12 cellular contexts compared by ENCODE assay signal in genomic region chrX:35561985-35562384, GRCh38.
DNase-seq lines count a peak whose midpoint lies in the region; ATAC-seq and TF ChIP-seq lines count a peak whose summit lies in the region.
"Had no signal": no experiment of that assay in that cellular context is flagged by ENCODE, and none has a peak within 500 bp of the region (broad histone marks: within the 10 kb centered on the region; RNA-seq: fewer than 3 reads in every experiment).

No MANE protein-coding gene starts in this region.

- no peak overlapping the region for H3K23ac ChIP-seq in mesendoderm (ENCODE audit: low read length)

- no peak overlapping the region for H2AK5ac ChIP-seq in mesendoderm (ENCODE audit: low read length)

- no peak for TF ChIP-seq POLR2A in body of pancreas (IDR thresholded peaks at IDR 0.05)

- no peak overlapping the region for H3K56ac ChIP-seq in mesendoderm (ENCODE audit: low read length)

- no peaks in the 10 kb centered on the region for H3K27me3 ChIP-seq in HUES48 (ENCODE audit: control insufficient read depth, insufficient read depth, low read length)
- no peaks in the 10 kb centered on the region for H3K27me3 ChIP-seq in body of pancreas
- no peaks in the 10 kb centered on the region for H3K27me3 ChIP-seq in mesendoderm (ENCODE audit: insufficient read depth, low read length, poor library complexity)
- H3K27me3 ChIP-seq: BE2C had no signal

- H3K4me2 ChIP-seq in mesendoderm (ENCODE audit: low read length), result no peak overlapping the region

- H3K9ac ChIP-seq in HUES48 (ENCODE audit: low read depth, low read length) (no peak overlapping the region), mesendoderm (ENCODE audit: low read length) (no peak overlapping the region)
- H3K9ac ChIP-seq: GM23248 had no signal

- intact Hi-C loops in body of pancreas (cut with DNase I), result no loop called here

- H3K27ac ChIP-seq in HUES48 (ENCODE audit: low read depth, low read length) (peak overlapping the region; percentile 44), body of pancreas (no peak overlapping the region), mesendoderm (ENCODE audit: low read depth, low read length) (no peak overlapping the region)
- H3K27ac ChIP-seq: C4-2B, GM23248 had no signal

- peaks cover 28% of the 10 kb centered on the region for H3K4me1 ChIP-seq in HUES48 (ENCODE audit: control insufficient read depth, insufficient read depth, low read length)
- peaks cover 5% of the 10 kb centered on the region for H3K4me1 ChIP-seq in body of pancreas
- no peaks in the 10 kb centered on the region for H3K4me1 ChIP-seq in mesendoderm (ENCODE audit: control insufficient read depth, low read depth, low read length)
- H3K4me1 ChIP-seq: BE2C had no signal

- DNase-seq in body of pancreas (peak; percentile 30 to 81 (median 62)), mesendoderm (peak; percentile 9), ureter (ENCODE audit: low spot score) (no peak), left lobe of liver (ENCODE audit: low spot score) (no peak)
- DNase-seq: BE2C; CD4-positive, alpha-beta memory T cell; GM23248 had no signal

- H2BK120ac ChIP-seq in mesendoderm (ENCODE audit: low read depth, low read length), result no peak overlapping the region

- H2BK5ac ChIP-seq in mesendoderm (ENCODE audit: low read length), result no peak overlapping the region

- no peak overlapping the region for H3K4me3 ChIP-seq in HUES48 (ENCODE audit: low read depth, low read length)
- H3K4me3 ChIP-seq in body of pancreas, result no peak overlapping the region
- no peak overlapping the region for H3K4me3 ChIP-seq in mesendoderm (ENCODE audit: low read length)
- H3K4me3 ChIP-seq: GM23248 had no signal

- WGBS in body of pancreas, 2 donors, result 20 to 27% methylated on average over 1 of the region's 1 CpG
- WGBS in mesendoderm (ENCODE audit: extremely low coverage, insufficient coverage, low lambda C conversion rate), result no CpG with 5 or more reads among the region's 1 CpG

- no peaks in the 10 kb centered on the region for H3K9me3 ChIP-seq in HUES48 (ENCODE audit: control insufficient read depth, insufficient read depth, low read length)
- no peaks in the 10 kb centered on the region for H3K9me3 ChIP-seq in body of pancreas
- H3K9me3 ChIP-seq: BE2C had no signal

- H3K79me2 ChIP-seq in mesendoderm (ENCODE audit: control insufficient read depth, insufficient read depth, low read length), result no peaks in the 10 kb centered on the region

- no peak overlapping the region for H3K18ac ChIP-seq in mesendoderm (ENCODE audit: low read length)

- H3K79me1 ChIP-seq in mesendoderm (ENCODE audit: low read length), result no peaks in the 10 kb centered on the region

- no peak for TF ChIP-seq CTCF in body of pancreas (IDR thresholded peaks at IDR 0.05)

- H4K5ac ChIP-seq in mesendoderm (ENCODE audit: low read length), result no peak overlapping the region

- no peak overlapping the region for H4K8ac ChIP-seq in mesendoderm (ENCODE audit: low read depth, low read length)

- H3K4ac ChIP-seq in mesendoderm (ENCODE audit: low read depth, low read length), result no peak overlapping the region

- H3K36me3 ChIP-seq in HUES48 (ENCODE audit: control insufficient read depth, insufficient read depth, low read length) (no peaks in the 10 kb centered on the region), body of pancreas (replicated peaks in 1 of 2; ENCODE audit: insufficient read depth in 1 of 2, low read depth in 2 of 2) (no peaks in the 10 kb centered on the region), mesendoderm (ENCODE audit: control insufficient read depth, insufficient read depth, low read length) (no peaks in the 10 kb centered on the region)
- H3K36me3 ChIP-seq: BE2C had no signal

- peak; percentile 40 for ATAC-seq in body of pancreas
- ATAC-seq in GM18502 (IDR thresholded peaks at IDR 0.05; ENCODE audit: poor library complexity, unreplicated experiment), result no peak
- no peak for ATAC-seq in HG02938 (IDR thresholded peaks at IDR 0.05; ENCODE audit: unreplicated experiment)
- ATAC-seq in left lobe of liver, result no peak
- ATAC-seq: HCT116 had no signal

- H2BK15ac ChIP-seq in mesendoderm (replicated peaks; ENCODE audit: low read depth), result no peak overlapping the region

Comparison
In these comparisons a context has a peak if more than half of its experiments do, and no peak if none do; other contexts are left out.
1. DNase-seq: peak in body of pancreas (4 of 4) and mesendoderm (single experiment); none in ureter (single experiment) and left lobe of liver (single experiment).